In genomic region chr4:22707390-22707789, GRCh38 we compare ENCODE assay signal across 2 cellular contexts.
TF ChIP-seq lines count a peak whose summit lies in the region.

No MANE protein-coding gene starts in this region.

TF ChIP-seq in GM12878, 131 proteins besides CTCF, POLR2A, EP300 and RAD21 (continues in another document):
- TF ChIP-seq KDM1A (IDR thresholded peaks at IDR 0.05; ENCODE audit: borderline replicate concordance) (no peak), STAT1 (conservative IDR thresholded peaks at IDR 0.05) (no peak), SKIL (IDR thresholded peaks at IDR 0.05; ENCODE audit: low read depth, poor library complexity, severe bottlenecking) (peak; percentile 67), CBX5 (IDR thresholded peaks at IDR 0.05; ENCODE audit: low read depth) (no peak), BACH1 (IDR thresholded peaks at IDR 0.05; ENCODE audit: borderline replicate concordance) (no peak), RAD51 (IDR thresholded peaks at IDR 0.05) (no peak), NFXL1 (IDR thresholded peaks at IDR 0.05; ENCODE audit: borderline replicate concordance) (no peak), SRF (IDR thresholded peaks at IDR 0.05; ENCODE audit: low read depth in 2 of 2, low read length in 2 of 2) (no peak), GATAD2B (conservative IDR thresholded peaks at IDR 0.05; ENCODE audit: low read depth) (peak; percentile 34; the same call in 1 of the 2 replicates), KAT2A (conservative IDR thresholded peaks at IDR 0.05; ENCODE audit: control insufficient read depth, low read depth, low read length) (no peak), EGR1 (IDR thresholded peaks at IDR 0.05; ENCODE audit: borderline replicate concordance in 1 of 2, low read depth in 2 of 2, low read length in 2 of 2) (no peak), EED (IDR thresholded peaks at IDR 0.05; ENCODE audit: low read depth) (no peak), ZNF217 (IDR thresholded peaks at IDR 0.05) (peak; percentile 94), YBX1 (IDR thresholded peaks at IDR 0.05) (no peak), RFX5 (IDR thresholded peaks at IDR 0.05; ENCODE audit: low read depth, low read length) (no peak), ZBED1 (IDR thresholded peaks at IDR 0.05; ENCODE audit: borderline replicate concordance) (no peak), HCFC1 (IDR thresholded peaks at IDR 0.05; ENCODE audit: low read length) (no peak), MYC (IDR thresholded peaks at IDR 0.05; ENCODE audit: insufficient read depth, insufficient read length, insufficient replicate concordance, low read length, severe bottlenecking) (no peak), MEF2B (IDR thresholded peaks at IDR 0.05; ENCODE audit: partially characterized antibody, poor library complexity, severe bottlenecking) (peak; percentile 41), LARP7 (IDR thresholded peaks at IDR 0.05) (no peak), NRF1 (conservative IDR thresholded peaks at IDR 0.05; ENCODE audit: low read depth, low read length) (no peak), CBFB (IDR thresholded peaks at IDR 0.05; ENCODE audit: low read depth) (no peak), DPF2 (IDR thresholded peaks at IDR 0.05) (peak; percentile 48; the same call in 1 of the 2 replicates), FOXM1 (IDR thresholded peaks at IDR 0.05; ENCODE audit: low read depth, low read length) (no peak), BMI1 (IDR thresholded peaks at IDR 0.05; ENCODE audit: borderline replicate concordance) (no peak), FOXK2 (IDR thresholded peaks at IDR 0.05) (no peak), JUND (IDR thresholded peaks at IDR 0.05; ENCODE audit: low read depth, low read length) (0 out of 2 replicates have a peak, but pooled peaks have one; percentile 11), PML (IDR thresholded peaks at IDR 0.05; ENCODE audit: low read length) (no peak)
- TF ChIP-seq, protein P1, sequence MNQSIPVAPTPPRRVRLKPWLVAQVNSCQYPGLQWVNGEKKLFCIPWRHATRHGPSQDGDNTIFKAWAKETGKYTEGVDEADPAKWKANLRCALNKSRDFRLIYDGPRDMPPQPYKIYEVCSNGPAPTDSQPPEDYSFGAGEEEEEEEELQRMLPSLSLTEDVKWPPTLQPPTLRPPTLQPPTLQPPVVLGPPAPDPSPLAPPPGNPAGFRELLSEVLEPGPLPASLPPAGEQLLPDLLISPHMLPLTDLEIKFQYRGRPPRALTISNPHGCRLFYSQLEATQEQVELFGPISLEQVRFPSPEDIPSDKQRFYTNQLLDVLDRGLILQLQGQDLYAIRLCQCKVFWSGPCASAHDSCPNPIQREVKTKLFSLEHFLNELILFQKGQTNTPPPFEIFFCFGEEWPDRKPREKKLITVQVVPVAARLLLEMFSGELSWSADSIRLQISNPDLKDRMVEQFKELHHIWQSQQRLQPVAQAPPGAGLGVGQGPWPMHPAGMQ (IDR thresholded peaks at IDR 0.05; ENCODE audit: borderline replicate concordance): no peak
- TF ChIP-seq, protein P2, sequence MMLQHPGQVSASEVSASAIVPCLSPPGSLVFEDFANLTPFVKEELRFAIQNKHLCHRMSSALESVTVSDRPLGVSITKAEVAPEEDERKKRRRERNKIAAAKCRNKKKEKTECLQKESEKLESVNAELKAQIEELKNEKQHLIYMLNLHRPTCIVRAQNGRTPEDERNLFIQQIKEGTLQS (IDR thresholded peaks at IDR 0.05; ENCODE audit: borderline replicate concordance, extremely low read depth, low read depth, low read length): no peak
- TF ChIP-seq, protein P3, sequence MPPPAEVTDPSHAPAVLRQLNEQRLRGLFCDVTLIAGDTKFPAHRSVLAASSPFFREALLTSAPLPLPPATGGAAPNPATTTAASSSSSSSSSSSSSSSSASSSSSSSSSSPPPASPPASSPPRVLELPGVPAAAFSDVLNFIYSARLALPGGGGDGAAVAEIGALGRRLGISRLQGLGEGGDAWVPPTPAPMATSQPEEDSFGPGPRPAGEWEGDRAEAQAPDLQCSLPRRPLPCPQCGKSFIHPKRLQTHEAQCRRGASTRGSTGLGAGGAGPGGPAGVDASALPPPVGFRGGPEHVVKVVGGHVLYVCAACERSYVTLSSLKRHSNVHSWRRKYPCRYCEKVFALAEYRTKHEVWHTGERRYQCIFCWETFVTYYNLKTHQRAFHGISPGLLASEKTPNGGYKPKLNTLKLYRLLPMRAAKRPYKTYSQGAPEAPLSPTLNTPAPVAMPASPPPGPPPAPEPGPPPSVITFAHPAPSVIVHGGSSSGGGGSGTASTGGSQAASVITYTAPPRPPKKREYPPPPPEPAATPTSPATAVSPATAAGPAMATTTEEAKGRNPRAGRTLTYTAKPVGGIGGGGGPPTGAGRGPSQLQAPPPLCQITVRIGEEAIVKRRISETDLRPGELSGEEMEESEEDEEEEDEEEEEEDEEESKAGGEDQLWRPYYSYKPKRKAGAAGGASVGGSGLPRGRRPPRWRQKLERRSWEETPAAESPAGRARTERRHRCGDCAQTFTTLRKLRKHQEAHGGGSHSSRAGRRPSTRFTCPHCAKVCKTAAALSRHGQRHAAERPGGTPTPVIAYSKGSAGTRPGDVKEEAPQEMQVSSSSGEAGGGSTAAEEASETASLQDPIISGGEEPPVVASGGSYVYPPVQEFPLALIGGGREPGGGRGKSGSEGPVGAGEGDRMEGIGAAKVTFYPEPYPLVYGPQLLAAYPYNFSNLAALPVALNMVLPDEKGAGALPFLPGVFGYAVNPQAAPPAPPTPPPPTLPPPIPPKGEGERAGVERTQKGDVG (CRISPR knock-in tag; IDR thresholded peaks at IDR 0.05): no peak

TF ChIP-seq in HepG2, 621 proteins besides CTCF, POLR2A, EP300 and RAD21:
- TF ChIP-seq KLF16 (CRISPR knock-in tag; IDR thresholded peaks at IDR 0.05) (no peak), ZNF331 (CRISPR knock-in tag; IDR thresholded peaks at IDR 0.05) (no peak), ZFP36 (IDR thresholded peaks at IDR 0.05; ENCODE audit: borderline replicate concordance, low read depth, low read length, partially characterized antibody) (no peak), MEIS1 (CRISPR knock-in tag; IDR thresholded peaks at IDR 0.05; ENCODE audit: borderline replicate concordance) (no peak), SYNCRIP (IDR thresholded peaks at IDR 0.05; ENCODE audit: insufficient read depth, low read depth, low read length) (no peak)
TF ChIP-seq in HepG2: peak in this region for 0.
